ENCODE assay signal across 13 cellular contexts in the genomic region with DNA sequence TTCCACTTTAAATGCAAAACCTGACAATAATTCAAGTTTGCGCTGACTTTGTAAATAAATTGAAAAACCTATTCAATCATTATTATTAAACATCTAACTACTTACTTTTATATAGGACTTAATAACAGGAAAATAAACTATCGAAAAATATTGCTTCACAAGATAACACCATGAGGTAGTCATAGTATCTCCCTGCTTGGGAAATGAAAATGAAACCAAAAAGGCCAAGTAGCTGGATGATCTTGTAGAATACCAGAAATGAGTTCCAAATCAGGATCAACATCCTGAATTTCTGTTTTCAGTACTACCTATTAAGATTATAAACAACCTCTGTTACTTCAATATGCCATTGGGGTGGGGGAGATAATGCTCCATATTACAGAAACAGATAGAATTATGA.
DNase-seq lines count a peak whose midpoint lies in the region; ATAC-seq, FAIRE-seq and TF ChIP-seq lines count a peak whose summit lies in the region.
"Had no signal": no experiment of that assay in that cellular context is flagged by ENCODE, and none has a peak within 500 bp of the region (broad histone marks: within the 10 kb centered on the region; RNA-seq: fewer than 3 reads in every experiment).

No MANE protein-coding gene starts in this region.

- ATAC-seq in GM19351 (IDR thresholded peaks at IDR 0.05; ENCODE audit: unreplicated experiment) (no peak), GM18867 (IDR thresholded peaks at IDR 0.05; ENCODE audit: unreplicated experiment) (no peak), GM18520 (IDR thresholded peaks at IDR 0.05; ENCODE audit: unreplicated experiment) (no peak)
- ATAC-seq: activated T-helper 17 cell treated with anti-CD3 and anti-CD28 coated beads, Interleukin-2, amount 50 U/mL, for 72 hours; gastroesophageal sphincter had no signal

- TF ChIP-seq CTCF in WERI-Rb-1 (IDR thresholded peaks at IDR 0.05; ENCODE audit: low read depth, low read length): no peak

- H3K27me3 ChIP-seq in adipocyte (replicated peaks; ENCODE audit: control insufficient read depth, insufficient read depth, low read length) (no peaks in the 10 kb centered on the region), WERI-Rb-1 (ENCODE audit: insufficient read depth, low read depth, severe bottlenecking) (no peaks in the 10 kb centered on the region)
- H3K27me3 ChIP-seq: gastroesophageal sphincter, thyroid gland had no signal

- peak overlapping the region; percentile 70 for H3K4me3 ChIP-seq in adipocyte (ENCODE audit: low read length)
- no peak overlapping the region for H3K4me3 ChIP-seq in WERI-Rb-1 (ENCODE audit: low read depth, low read length)
- H3K4me3 ChIP-seq: gastroesophageal sphincter, thyroid gland had no signal

- H3K9me3 ChIP-seq in adipocyte (ENCODE audit: control insufficient read depth, low read length) (no peaks in the 10 kb centered on the region), WERI-Rb-1 (ENCODE audit: severe bottlenecking) (no peaks in the 10 kb centered on the region)
- H3K9me3 ChIP-seq: gastroesophageal sphincter, thyroid gland had no signal

- no peak overlapping the region for H3K9ac ChIP-seq in adipocyte (ENCODE audit: low read length)

- H3K27ac ChIP-seq in WERI-Rb-1: no peak overlapping the region
- H3K27ac ChIP-seq: gastroesophageal sphincter had no signal

- peaks cover 18% of the 10 kb centered on the region for H3K4me1 ChIP-seq in adipocyte (ENCODE audit: control insufficient read depth, insufficient read depth, low read length)
- H3K4me1 ChIP-seq: gastroesophageal sphincter had no signal

- H3K36me3 ChIP-seq in adipocyte (ENCODE audit: control insufficient read depth, insufficient read depth, low read length, severe bottlenecking): peaks cover 44% of the 10 kb centered on the region
- no peaks in the 10 kb centered on the region for H3K36me3 ChIP-seq in WERI-Rb-1
- H3K36me3 ChIP-seq: thyroid gland had no signal

- DNase-seq in AG08396 (ENCODE audit: low spot score): peak; percentile 13
- DNase-seq in HCEC 1CT: peak; percentile 7
- peak; percentile 64 for DNase-seq in adipocyte (ENCODE audit: low read depth)
- no peak for DNase-seq in WERI-Rb-1
- DNase-seq: caudate nucleus, NCI-H2081 treated with DMSO at 0.1 percent for 48 hours, thyroid gland had no signal

- peak; percentile 96 for FAIRE-seq in islet of Langerhans (lab: Jason Lieb, UNC)
